ENCODE assay signal across 1 cellular context in genomic region chr6:158020272-158020711, GRCh38.
TF ChIP-seq lines count a peak whose summit lies in the region.

No MANE protein-coding gene starts in this region.

TF ChIP-seq in IMR-90, 13 proteins besides CTCF, POLR2A, EP300 and RAD21:
- TF ChIP-seq NFE2L2 (IDR thresholded peaks at IDR 0.05; ENCODE audit: low read depth, low read length) (no peak), BHLHE40 (IDR thresholded peaks at IDR 0.05; ENCODE audit: low read depth, low read length) (no peak), SMC3 (IDR thresholded peaks at IDR 0.05; ENCODE audit: low read depth, low read length) (no peak), MXI1 (IDR thresholded peaks at IDR 0.05; ENCODE audit: borderline replicate concordance, low read depth, low read length) (no peak), CEBPB (IDR thresholded peaks at IDR 0.05; ENCODE audit: low read depth, low read length) (no peak), ELK1 (IDR thresholded peaks at IDR 0.05; ENCODE audit: borderline replicate concordance, low read depth, low read length) (no peak), RCOR1 (IDR thresholded peaks at IDR 0.05; ENCODE audit: insufficient replicate concordance, low read length) (no peak)
